Comparison of ENCODE assay signal across 8 cellular contexts in the genomic region with DNA sequence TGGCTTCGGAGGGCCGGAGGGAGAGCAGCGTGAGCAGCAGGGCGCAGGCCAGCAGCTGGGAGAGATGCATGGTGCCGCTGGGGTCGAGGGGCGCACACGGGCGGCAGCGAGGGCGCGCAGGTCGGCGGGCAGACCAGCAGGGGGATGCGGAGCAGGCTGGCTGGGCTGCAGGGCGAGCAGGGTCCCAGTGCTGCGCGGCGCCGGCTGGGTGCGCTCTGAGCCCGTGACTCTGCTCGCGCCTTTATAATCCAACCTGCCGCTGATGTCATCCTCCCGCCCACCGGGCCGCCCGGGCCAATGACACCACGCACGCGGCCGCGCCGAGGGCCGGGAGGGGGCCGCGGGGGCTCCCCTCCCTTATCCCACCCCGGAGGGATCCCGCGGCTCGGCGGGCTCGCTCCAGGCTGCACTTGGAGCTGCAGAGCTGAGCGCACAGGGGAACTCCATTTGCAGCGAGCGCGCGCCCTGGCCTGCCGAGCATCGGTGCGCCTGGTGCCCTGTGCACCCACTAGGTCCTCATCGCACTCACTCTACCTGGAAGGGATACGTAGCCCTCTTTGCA. TPM values are rescaled to one million over a fixed set of nuclear protein-coding genes. Genes with fewer than 3 reads are reported as not detected.
DNase-seq lines count a peak whose midpoint lies in the region; ATAC-seq and TF ChIP-seq lines count a peak whose summit lies in the region.

A gene with protein sequence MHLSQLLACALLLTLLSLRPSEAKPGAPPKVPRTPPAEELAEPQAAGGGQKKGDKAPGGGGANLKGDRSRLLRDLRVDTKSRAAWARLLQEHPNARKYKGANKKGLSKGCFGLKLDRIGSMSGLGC (minus strand): TSS at position 217 of the 562 bp plus-strand sequence. CDS start 147 bp downstream, at position 70.

- CTCF ChIA-PET in Panc1 (lab: Charles Lee): interaction anchor here (0.8 to 1.2 kb wide), 3 partner anchors 15 to 401 kb away, joined by 3 read pairs; no protein-coding TSS in a partner anchor

- H3K4me3 ChIP-seq in Panc1 (ENCODE audit: low read depth in 2 of 2, low read length in 2 of 2) (peak within 1 kb of the TSS; percentile 45 to 52), cardiac muscle cell (peak within 1 kb of the TSS; percentile 31), aorta (ENCODE audit: low read length in 2 of 2) (peak within 1 kb of the TSS in 1 of 2 donors; percentile 10)

- peak within 1 kb of the TSS; percentile 23 to 82 (median 68) for H3K4me3 Mint-ChIP-seq in IgD-negative memory B cell

- peaks cover 6 to 13% (median 9%) of the 10 kb centered on the region in 3 donors for H3K4me1 Mint-ChIP-seq in IgD-negative memory B cell

- in situ Hi-C loops in Panc1 (cut with HindIII; ENCODE audit: low pct_unique_long_range_greater_than_20kb, low sequenced_read_pairs): no loop called here

- no peaks in the 10 kb centered on the region for H3K9me3 ChIP-seq in Panc1 (ENCODE audit: control insufficient read depth, insufficient read depth, low read depth, low read length)
- no peaks in the 10 kb centered on the region for H3K9me3 ChIP-seq in cardiac muscle cell (ENCODE audit: low read depth)
- H3K9me3 ChIP-seq in aorta (ENCODE audit: control insufficient read depth, low read length): no peaks in the 10 kb centered on the region

- H3K9me3 Mint-ChIP-seq in IgD-negative memory B cell: no peaks in the 10 kb centered on the region

- intact Hi-C loops in Panc1 (cut with micrococcal nuclease; ENCODE audit: unreplicated experiment) (loop anchor here (5.0 kb wide), 1 partner anchor 216 kb away; no protein-coding TSS in a partner anchor), posterior vena cava (cut with DNase I) (loop anchor here (5.0 to 10.0 kb wide), 3 partner anchors 209 to 401 kb away; no protein-coding TSS in a partner anchor), aorta (cut with DNase I) (loop anchor here (5.0 to 10.0 kb wide), 3 partner anchors 216 to 401 kb away; no protein-coding TSS in a partner anchor)

- H3K27ac ChIP-seq in 22Rv1 (peak within 1 kb of the TSS; percentile 30; the same call in 1 of the 2 replicates), Panc1 (ENCODE audit: low read length) (no peak within 1 kb of the TSS), cardiac muscle cell (no peak within 1 kb of the TSS), aorta (ENCODE audit: low read depth in 1 of 2, low read length in 2 of 2) (no peak within 1 kb of the TSS)

- peak; percentile 74 for ATAC-seq in GM18868 (IDR thresholded peaks at IDR 0.05; ENCODE audit: unreplicated experiment)
- ATAC-seq in Panc1: peak; percentile 77
- ATAC-seq in aorta (ENCODE audit: low FRiP score): no peak

- H3K4me1 ChIP-seq in Panc1 (ENCODE audit: control insufficient read depth, insufficient read depth, low read length) (peaks cover 4% of the 10 kb centered on the region; the same call in 1 of the 2 replicates), cardiac muscle cell (ENCODE audit: low read depth) (no peaks in the 10 kb centered on the region), aorta (ENCODE audit: control insufficient read depth in 1 of 2, insufficient read depth in 2 of 2, low read length in 2 of 2) (no peaks in the 10 kb centered on the region)

- WGBS in aorta, 2 donors: 0 to 1% methylated on average over 41 to 54 of the region's 54 CpGs

- H3K36me3 ChIP-seq in Panc1 (ENCODE audit: control insufficient read depth, insufficient read depth, low read length) (no peaks in the 10 kb centered on the region), cardiac muscle cell (no peaks in the 10 kb centered on the region), aorta (ENCODE audit: control insufficient read depth in 1 of 2, insufficient read depth in 2 of 2, low read length in 1 of 2) (no peaks in the 10 kb centered on the region)

- H3K27ac Mint-ChIP-seq in IgD-negative memory B cell: no peak within 1 kb of the TSS

- TF ChIP-seq CTCF in 22Rv1 (IDR thresholded peaks at IDR 0.05) (peak; percentile 62), Panc1 (IDR thresholded peaks at IDR 0.05) (peak; percentile 65), cardiac muscle cell (IDR thresholded peaks at IDR 0.05; ENCODE audit: low read depth, low read length) (peak; percentile 37)

- no peaks in the 10 kb centered on the region for H3K36me3 Mint-ChIP-seq in IgD-negative memory B cell

- POLR2A ChIA-PET in Panc1 (lab: Charles Lee): no interaction called here

- H3K27me3 Mint-ChIP-seq in IgD-negative memory B cell: peaks cover 50% of the 10 kb centered on the region

- no peaks in the 10 kb centered on the region; the same call in 1 of the 2 replicates for H3K27me3 ChIP-seq in Panc1 (ENCODE audit: control insufficient read depth, insufficient read depth, low read length)
- H3K27me3 ChIP-seq in cardiac muscle cell: peaks cover 73% of the 10 kb centered on the region
- peaks cover 0 to 2% of the 10 kb centered on the region in 2 donors for H3K27me3 ChIP-seq in aorta (ENCODE audit: control insufficient read depth in 1 of 2, insufficient read depth in 2 of 2, low read length in 1 of 2)

- DNase-seq in Panc1 (ENCODE audit: low read depth, low spot score) (no peak), cardiac muscle cell (ENCODE audit: low read depth in 1 of 2, low spot score in 1 of 2) (peak; percentile 52 to 88), posterior vena cava (ENCODE audit: low spot score) (peak; percentile 81), aorta (peak; percentile 45 to 75)
- peak; percentile 79 for DNase-seq in activated naive CD4-positive, alpha-beta T cell treated with anti-CD3 and anti-CD28 coated beads, Interleukin-2, amount 50 U/mL, for 16 hours

- no TSS peak for BruUV-seq in Panc1 (replicated peaks; lab: Mats Ljungman, UMichigan)

RNA-seq across cellular contexts. Expression of the gene that starts here (rescaled TPM):
- not detected for polyA plus RNA-seq in IgD-negative memory B cell
- 1.1 TPM for total RNA-seq in Panc1 (2021; ENCODE audit: unreplicated experiment)
- polyA plus RNA-seq in Panc1 (2012; ENCODE audit: insufficient read length): 1.3 TPM
- total RNA-seq in cardiac muscle cell: 0.39 TPM in 1 of 2 replicates, not detected in the other
- 0.39 and 0.91 TPM in 2 replicates for polyA plus RNA-seq in cardiac muscle cell
- total RNA-seq in posterior vena cava: 1 to 10 TPM in 1 of 2 donors, under 1 TPM in 1; 0.93 to 9.2 TPM
- under 1 TPM in 1 of 2 donors, not detected in 1; 0.49 TPM for total RNA-seq in aorta
- under 1 TPM; 0.36 to 0.88 TPM for polyA plus RNA-seq in aorta

Comparison
In these comparisons a context has a peak if more than half of its experiments do, and no peak if none do; other contexts are left out.
1. Peak in DNase-seq and H3K4me3 ChIP-seq in cardiac muscle cell; RNA of the gene not detected or under 1 TPM.
2. Peak in DNase-seq in aorta; RNA of the gene not detected or under 1 TPM.